In the genomic region with DNA sequence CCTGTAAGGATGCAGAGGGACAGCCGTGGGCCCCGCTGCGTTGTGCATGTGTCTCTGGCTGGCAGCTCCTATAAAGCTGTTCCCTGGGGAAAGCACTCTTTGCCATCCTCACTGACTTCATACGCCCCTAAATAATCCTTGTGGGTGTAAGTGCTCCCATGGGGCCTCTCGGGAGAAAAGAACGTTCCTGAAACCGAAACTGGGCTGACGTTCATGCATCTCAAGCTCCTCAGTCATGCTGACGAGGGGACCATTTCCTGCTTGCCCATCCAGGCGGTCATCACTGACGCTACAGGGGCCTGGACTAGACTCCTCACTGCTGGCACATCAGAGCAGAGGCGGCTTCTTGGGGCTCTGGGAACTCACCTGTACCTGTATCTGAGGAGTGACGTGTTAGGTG, we compare ENCODE assay signal across 9 cellular contexts.
DNase-seq lines count a peak whose midpoint lies in the region; ATAC-seq and TF ChIP-seq lines count a peak whose summit lies in the region.
"Had no signal": no experiment of that assay in that cellular context is flagged by ENCODE, and none has a peak within 500 bp of the region (broad histone marks: within the 10 kb centered on the region; RNA-seq: fewer than 3 reads in every experiment).

No MANE protein-coding gene starts in this region.

- intact Hi-C loops in gastrocnemius medialis (cut with DNase I; ENCODE audit: low total_unique reads) = loop anchor here (10.0 kb wide), 1 partner anchor 1527 kb away; a partner anchor contains a TSS

- DNase-seq in gastrocnemius medialis = peak; percentile 17 to 37
- no peak for DNase-seq in stimulated activated CD4-positive, alpha-beta T cell treated with anti-CD3 and anti-CD28 coated beads, Interleukin-4, amount 100 ng/mL, for 4 hours
- no peak for DNase-seq in natural killer cell treated with Interleukin-12 subunit alpha and Interleukin-12 subunit beta and Interleukin-15 and Interleukin-18, amount 100 ng/mL, for 72 hours (ENCODE audit: low spot score)
- DNase-seq in NCI-H2227 (lab: John Stamatoyannopoulos, UW; ENCODE audit: unreplicated experiment) = no peak

- H3K27ac ChIP-seq in gastrocnemius medialis = peak overlapping the region in 2 of 4 donors; percentile 39 to 43
- H3K27ac ChIP-seq: HL-60 had no signal

- H3K4me1 ChIP-seq in gastrocnemius medialis = no peaks in the 10 kb centered on the region

- ATAC-seq in GM18868 (IDR thresholded peaks at IDR 0.05; ENCODE audit: unreplicated experiment) (peak; percentile 85), GM21717 (IDR thresholded peaks at IDR 0.05; ENCODE audit: unreplicated experiment) (peak; percentile 89), HG03469 (IDR thresholded peaks at IDR 0.05; ENCODE audit: unreplicated experiment) (peak; percentile 82), gastrocnemius medialis (peak; percentile 46 to 69)
- ATAC-seq in natural killer cell treated with Interleukin-12 subunit alpha and Interleukin-12 subunit beta and Interleukin-15 and Interleukin-18, amount 100 ng/mL, for 72 hours = no peak

- H3K9me3 Mint-ChIP-seq in natural killer cell treated with Interleukin-12 subunit alpha and Interleukin-12 subunit beta and Interleukin-15 and Interleukin-18, amount 100 ng/mL, for 72 hours = no peaks in the 10 kb centered on the region
- H3K9me3 Mint-ChIP-seq: neural crest cell had no signal

- H3K27ac Mint-ChIP-seq in natural killer cell treated with Interleukin-12 subunit alpha and Interleukin-12 subunit beta and Interleukin-15 and Interleukin-18, amount 100 ng/mL, for 72 hours = no peak overlapping the region

- no peaks in the 10 kb centered on the region for H3K36me3 Mint-ChIP-seq in natural killer cell treated with Interleukin-12 subunit alpha and Interleukin-12 subunit beta and Interleukin-15 and Interleukin-18, amount 100 ng/mL, for 72 hours

- peaks cover under 1 to 3% of the 10 kb centered on the region in 2 donors for H3K27me3 Mint-ChIP-seq in natural killer cell treated with Interleukin-12 subunit alpha and Interleukin-12 subunit beta and Interleukin-15 and Interleukin-18, amount 100 ng/mL, for 72 hours

- no peak for TF ChIP-seq POLR2A in gastrocnemius medialis (IDR thresholded peaks at IDR 0.05)

- H3K4me3 Mint-ChIP-seq in natural killer cell treated with Interleukin-12 subunit alpha and Interleukin-12 subunit beta and Interleukin-15 and Interleukin-18, amount 100 ng/mL, for 72 hours = no peak overlapping the region
- H3K4me3 Mint-ChIP-seq: neural crest cell had no signal

- H3K9me3 ChIP-seq in gastrocnemius medialis = no peaks in the 10 kb centered on the region

- no peaks in the 10 kb centered on the region for H3K36me3 ChIP-seq in gastrocnemius medialis

- no peak for TF ChIP-seq CTCF in gastrocnemius medialis (IDR thresholded peaks at IDR 0.05 in 4 of 5, conservative IDR thresholded peaks at IDR 0.05 in 1 of 5)

- H3K4me3 ChIP-seq in gastrocnemius medialis = peak overlapping the region in 1 of 4 donors; percentile 9

- H3K4me1 Mint-ChIP-seq in natural killer cell treated with Interleukin-12 subunit alpha and Interleukin-12 subunit beta and Interleukin-15 and Interleukin-18, amount 100 ng/mL, for 72 hours (ENCODE audit: low read depth in 2 of 2) = peaks cover 3 to 8% of the 10 kb centered on the region in 2 donors

- in situ Hi-C loops in gastrocnemius medialis (cut with MboI; ENCODE audit: low sequenced_read_pairs in 4 of 4) = loop anchor here in 3 of 4 donors (10.0 to 25.0 kb wide), 3 partner anchors 1297 to 1424 kb away; no protein-coding TSS in a partner anchor

- no peaks in the 10 kb centered on the region for H3K27me3 ChIP-seq in gastrocnemius medialis

Comparison
In these comparisons a context has a peak if more than half of its experiments do, and no peak if none do; other contexts are left out.
1. ATAC-seq: peak in GM18868 (single experiment), GM21717 (single experiment), HG03469 (single experiment) and gastrocnemius medialis (2 of 2); none in natural killer cell treated with Interleukin-12 subunit alpha and Interleukin-12 subunit beta and Interleukin-15 and Interleukin-18, amount 100 ng/mL, for 72 hours (0 of 2).
2. DNase-seq: peak in gastrocnemius medialis (2 of 2); none in stimulated activated CD4-positive, alpha-beta T cell treated with anti-CD3 and anti-CD28 coated beads, Interleukin-4, amount 100 ng/mL, for 4 hours (0 of 2), natural killer cell treated with Interleukin-12 subunit alpha and Interleukin-12 subunit beta and Interleukin-15 and Interleukin-18, amount 100 ng/mL, for 72 hours (single experiment) and NCI-H2227 (single experiment).